In the genomic region with DNA sequence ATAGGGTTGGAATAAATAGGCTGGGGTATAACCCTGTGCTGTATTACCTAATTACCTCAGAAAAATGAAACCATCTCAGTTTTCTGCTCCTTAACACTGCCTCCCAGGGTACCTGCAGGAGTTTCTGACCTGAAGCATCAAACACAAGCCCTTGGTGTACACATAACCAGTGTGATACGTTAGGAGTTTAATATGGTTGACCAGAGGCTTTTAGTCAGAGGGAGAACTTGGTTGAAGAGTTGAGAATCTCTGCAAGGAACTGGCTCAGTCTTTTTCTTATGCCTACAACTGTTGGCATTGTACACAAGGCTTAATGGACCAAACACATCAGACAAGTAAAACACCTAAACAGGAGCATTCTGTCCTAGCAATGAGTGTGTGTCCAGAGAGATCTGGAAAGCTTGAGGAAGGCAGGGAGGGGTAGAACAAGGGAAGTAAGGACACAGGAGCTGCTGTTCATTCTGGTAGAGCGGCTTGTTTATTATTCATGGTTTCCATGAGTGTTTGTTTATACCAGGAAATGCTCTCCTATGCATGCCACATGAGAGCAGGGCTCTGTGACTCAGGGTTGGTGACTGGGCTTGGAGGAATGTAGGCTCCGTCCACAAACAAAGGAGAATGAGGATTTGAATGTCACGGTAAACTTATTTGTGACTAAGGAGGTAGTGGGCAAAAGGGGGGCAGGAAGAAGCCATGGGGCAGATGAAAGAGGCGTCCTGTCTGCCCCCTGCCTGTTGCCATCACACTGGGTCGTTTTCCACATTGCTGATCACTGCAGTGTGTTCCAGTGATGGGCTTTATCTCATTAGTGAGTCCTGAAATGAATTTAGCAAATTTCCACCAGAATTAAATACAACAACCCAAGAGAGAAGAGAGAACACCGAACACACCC, we compare ENCODE assay signal across 9 cellular contexts. TPM values are rescaled to one million over a fixed set of nuclear protein-coding genes. Genes with fewer than 3 reads are reported as not detected.
DNase-seq lines count a peak whose midpoint lies in the region; FAIRE-seq and TF ChIP-seq lines count a peak whose summit lies in the region.
"Had no signal": no experiment of that assay in that cellular context is flagged by ENCODE, and none has a peak within 500 bp of the region (broad histone marks: within the 10 kb centered on the region; RNA-seq: fewer than 3 reads in every experiment).

No MANE protein-coding gene starts in this region.

- peaks cover 13% of the 10 kb centered on the region for H3F3A ChIP-seq in neural progenitor cell (ENCODE audit: low read depth)

- no peaks in the 10 kb centered on the region for H3K9me3 ChIP-seq in neural progenitor cell (ENCODE audit: low read depth)

- no peaks in the 10 kb centered on the region for H4K20me1 ChIP-seq in neural progenitor cell (ENCODE audit: low read depth)

- H3K9me3 Mint-ChIP-seq in neural progenitor cell = peaks cover 5% of the 10 kb centered on the region
- H3K9me3 Mint-ChIP-seq: central memory CD8-positive, alpha-beta T cell had no signal

- H3K4me3 ChIP-seq in epithelial cell of esophagus (ENCODE audit: low read length) (no peak overlapping the region), neural progenitor cell (no peak overlapping the region)

- DNase-seq in Caki2 (ENCODE audit: low read depth) = peak; percentile 90
- DNase-seq in NCI-H460 (ENCODE audit: extremely low read depth, low read depth) = peak; percentile 81
- peak; percentile 97 for DNase-seq in epithelial cell of esophagus (ENCODE audit: low read depth)
- no peak for DNase-seq in neural progenitor cell (ENCODE audit: low spot score)
- no peak for DNase-seq in CD1c-positive myeloid dendritic cell (ENCODE audit: extremely low spot score)
- DNase-seq in D721Med (ENCODE audit: insufficient read length, low spot score) = no peak
- no peak for DNase-seq in NCI-H1694 treated with DMSO at 0.1 percent for 48 hours (lab: John Stamatoyannopoulos, UW)
- DNase-seq in activated CD8-positive, alpha-beta memory T cell treated with anti-CD3 and anti-CD28 coated beads for 24 hours = no peak

- FAIRE-seq in D721Med (lab: Jason Lieb, UNC) = no peak

- H3K4me2 ChIP-seq in neural progenitor cell = no peak overlapping the region

- no peaks in the 10 kb centered on the region for H3K36me3 ChIP-seq in neural progenitor cell

- TF ChIP-seq CTCF in epithelial cell of esophagus (IDR thresholded peaks at IDR 0.05; ENCODE audit: insufficient read depth, low read depth, low read length, missing control alignments) (no peak), neural progenitor cell (IDR thresholded peaks at IDR 0.05) (no peak), D721Med (IDR thresholded peaks at IDR 0.05; ENCODE audit: insufficient read depth, missing control alignments) (no peak)

- in situ Hi-C loops in Caki2 (cut with HindIII; ENCODE audit: low pct_unique_long_range_greater_than_20kb, low sequenced_read_pairs) = loop anchor here (10.0 kb wide), 1 partner anchor 66 kb away; no protein-coding TSS in a partner anchor

- H2AFZ ChIP-seq in neural progenitor cell (replicated peaks) = no peak overlapping the region

- H3K9ac ChIP-seq in neural progenitor cell = no peak overlapping the region

- H3K79me2 ChIP-seq in neural progenitor cell (ENCODE audit: low read depth) = no peaks in the 10 kb centered on the region

- peak overlapping the region; percentile 7 for H3K4me3 Mint-ChIP-seq in neural progenitor cell
- H3K4me3 Mint-ChIP-seq: central memory CD8-positive, alpha-beta T cell had no signal

- peaks cover 13% of the 10 kb centered on the region for H3K36me3 Mint-ChIP-seq in neural progenitor cell

- H3K27me3 ChIP-seq in neural progenitor cell = no peaks in the 10 kb centered on the region

- peaks cover 15% of the 10 kb centered on the region for H3K4me1 ChIP-seq in neural progenitor cell

- H3K27ac Mint-ChIP-seq in neural progenitor cell = peak overlapping the region; percentile 84

- peaks cover 4% of the 10 kb centered on the region for H3K27me3 Mint-ChIP-seq in neural progenitor cell (ENCODE audit: insufficient read depth, low read depth)

- no peak overlapping the region for H3K27ac ChIP-seq in neural progenitor cell

- peaks cover 63% of the 10 kb centered on the region for H3K4me1 Mint-ChIP-seq in neural progenitor cell

RNA-seq across cellular contexts. Expression of a gene that starts 11.9 kb away (rescaled TPM):
- 10.0 and 18.7 TPM in 2 replicates for total RNA-seq in Caki2 (2014; rRNA removed; shearing (Covaris generic); ENCODE audit: low replicate concordance)
- total RNA-seq in NCI-H460 (2014; rRNA removed; shearing (Covaris generic)) = 4.4 and 4.6 TPM in 2 replicates
- 10.2 and 20.9 TPM in 2 replicates for polyA plus RNA-seq in NCI-H460 (2014; cell fraction: nucleus; rRNA removed)
- 15.9 and 19.8 TPM in 2 replicates for total RNA-seq in neural progenitor cell (ENCODE audit: low replicate concordance)

Comparison
In these comparisons a context has a peak if more than half of its experiments do, and no peak if none do; other contexts are left out.
1. DNase-seq: peak in Caki2 (single experiment), NCI-H460 (single experiment) and epithelial cell of esophagus (single experiment); none in neural progenitor cell (single experiment), CD1c-positive myeloid dendritic cell (single experiment), D721Med (single experiment), NCI-H1694 treated with DMSO at 0.1 percent for 48 hours (single experiment) and activated CD8-positive, alpha-beta memory T cell treated with anti-CD3 and anti-CD28 coated beads for 24 hours (single experiment).